Comparison of ENCODE assay signal across 10 cellular contexts in genomic region chr14:98984719-98985041, GRCh38.
DNase-seq lines count a peak whose midpoint lies in the region; ATAC-seq and TF ChIP-seq lines count a peak whose summit lies in the region.
"Had no signal": no experiment of that assay in that cellular context is flagged by ENCODE, and none has a peak within 500 bp of the region (broad histone marks: within the 10 kb centered on the region; RNA-seq: fewer than 3 reads in every experiment).

No MANE protein-coding gene starts in this region.

- no peak overlapping the region for H2BK12ac ChIP-seq in neuronal stem cell (ENCODE audit: low read length)

- H3K4me1 Mint-ChIP-seq in activated T-helper 2 cell treated with anti-CD3 and anti-CD28 coated beads, Interferon-gamma antibody, Interleukin-2, Interleukin-4, amounts not matched to agents 10 μg/mL and 5 μg/mL and 100 μg/mL, durations not matched to agents 14 hours and 24 hours and 36 hours (ENCODE audit: low read depth) = peaks cover 46% of the 10 kb centered on the region
- peaks cover 41% of the 10 kb centered on the region for H3K4me1 Mint-ChIP-seq in stimulated activated effector memory CD8-positive, alpha-beta T cell treated with anti-CD3 and anti-CD28 coated beads, Interleukin-12 subunit alpha, Interleukin-12 subunit beta, amount 100 ng/mL, for 72 hours
- H3K4me1 Mint-ChIP-seq: neural progenitor cell had no signal

- H3K79me1 ChIP-seq in neuronal stem cell (ENCODE audit: low read depth, low read length) = no peaks in the 10 kb centered on the region

- H3K4me3 Mint-ChIP-seq in activated T-helper 2 cell treated with anti-CD3 and anti-CD28 coated beads, Interferon-gamma antibody, Interleukin-2, Interleukin-4, amounts not matched to agents 10 μg/mL and 5 μg/mL and 100 μg/mL, durations not matched to agents 14 hours and 24 hours and 36 hours (ENCODE audit: low read depth) = no peak overlapping the region
- H3K4me3 Mint-ChIP-seq in stimulated activated effector memory CD8-positive, alpha-beta T cell treated with anti-CD3 and anti-CD28 coated beads, Interleukin-12 subunit alpha, Interleukin-12 subunit beta, amount 100 ng/mL, for 72 hours = peak overlapping the region; percentile 57
- H3K4me3 Mint-ChIP-seq: neural progenitor cell had no signal

- H2AK5ac ChIP-seq in neuronal stem cell (ENCODE audit: low read depth, low read length) = no peak overlapping the region

- no peak overlapping the region for H3K27ac ChIP-seq in neuronal stem cell (replicated peaks; ENCODE audit: low read length)
- H3K27ac ChIP-seq in left lung = no peak overlapping the region
- H3K27ac ChIP-seq: neural progenitor cell had no signal

- no peak overlapping the region for H3K23ac ChIP-seq in neuronal stem cell (ENCODE audit: low read depth, low read length, poor library complexity)

- H3K4me1 ChIP-seq in neuronal stem cell (ENCODE audit: control insufficient read depth in 2 of 2, insufficient read depth in 1 of 2, low read depth in 1 of 2, low read length in 2 of 2) (no peaks in the 10 kb centered on the region), left lung (no peaks in the 10 kb centered on the region)
- H3K4me1 ChIP-seq: neural progenitor cell had no signal

- H3K4me2 ChIP-seq in neuronal stem cell (ENCODE audit: insufficient read depth, low read length, poor library complexity, severe bottlenecking) = no peak overlapping the region
- H3K4me2 ChIP-seq: neural progenitor cell had no signal

- H3K18ac ChIP-seq in neuronal stem cell (ENCODE audit: low read length) = no peak overlapping the region

- no peaks in the 10 kb centered on the region for H3K27me3 Mint-ChIP-seq in activated T-helper 2 cell treated with anti-CD3 and anti-CD28 coated beads, Interferon-gamma antibody, Interleukin-2, Interleukin-4, amounts not matched to agents 10 μg/mL and 5 μg/mL and 100 μg/mL, durations not matched to agents 14 hours and 24 hours and 36 hours (ENCODE audit: low read depth)

- no peak overlapping the region for H4K8ac ChIP-seq in neuronal stem cell (ENCODE audit: low read depth, low read length)

- no peak overlapping the region for H2AFZ ChIP-seq in neuronal stem cell (ENCODE audit: low read length)
- H2AFZ ChIP-seq: neural progenitor cell had no signal

- no peak overlapping the region for H3K9ac ChIP-seq in neuronal stem cell (ENCODE audit: low read depth, low read length, poor library complexity)
- H3K9ac ChIP-seq: neural progenitor cell had no signal

- no peak overlapping the region for H2BK15ac ChIP-seq in neuronal stem cell (ENCODE audit: low read length)

- H3K9me3 Mint-ChIP-seq in activated T-helper 2 cell treated with anti-CD3 and anti-CD28 coated beads, Interferon-gamma antibody, Interleukin-2, Interleukin-4, amounts not matched to agents 10 μg/mL and 5 μg/mL and 100 μg/mL, durations not matched to agents 14 hours and 24 hours and 36 hours = peaks cover 6% of the 10 kb centered on the region
- no peaks in the 10 kb centered on the region for H3K9me3 Mint-ChIP-seq in stimulated activated effector memory CD8-positive, alpha-beta T cell treated with anti-CD3 and anti-CD28 coated beads, Interleukin-12 subunit alpha, Interleukin-12 subunit beta, amount 100 ng/mL, for 72 hours
- H3K9me3 Mint-ChIP-seq: neural progenitor cell had no signal

- H4K91ac ChIP-seq in neuronal stem cell (ENCODE audit: low read depth, low read length, poor library complexity) = no peak overlapping the region

- no peak for TF ChIP-seq CTCF in left lung (IDR thresholded peaks at IDR 0.05)

- peak; percentile 82 for DNase-seq in activated T-helper 2 cell treated with anti-CD3 and anti-CD28 coated beads, Interferon-gamma antibody, Interleukin-2, Interleukin-4, amounts not matched to agents 10 μg/mL and 5 μg/mL and 100 μg/mL, durations not matched to agents 14 hours and 24 hours and 36 hours (ENCODE audit: low spot score)
- DNase-seq in neuronal stem cell (ENCODE audit: low spot score) = no peak
- DNase-seq in stimulated activated effector memory CD8-positive, alpha-beta T cell treated with anti-CD3 and anti-CD28 coated beads, Interleukin-12 subunit alpha, Interleukin-12 subunit beta, amount 100 ng/mL, for 72 hours (ENCODE audit: low spot score in 2 of 2) = peak; percentile 43 to 69
- DNase-seq in sciatic nerve (ENCODE audit: low spot score) = no peak
- no peak for DNase-seq in NCI-H2196 treated with DMSO at 0.1 percent for 48 hours (lab: John Stamatoyannopoulos, UW; ENCODE audit: unreplicated experiment)
- no peak for DNase-seq in left lung
- DNase-seq: NCI-H187 treated with DMSO at 0.1 percent for 48 hours had no signal

- H3K27me3 ChIP-seq in neuronal stem cell (ENCODE audit: control insufficient read depth in 3 of 3, insufficient read depth in 3 of 3, low read depth in 1 of 3, low read length in 3 of 3) (no peaks in the 10 kb centered on the region), left lung (no peaks in the 10 kb centered on the region)
- H3K27me3 ChIP-seq: neural progenitor cell had no signal

- H3K27ac Mint-ChIP-seq in activated T-helper 2 cell treated with anti-CD3 and anti-CD28 coated beads, Interferon-gamma antibody, Interleukin-2, Interleukin-4, amounts not matched to agents 10 μg/mL and 5 μg/mL and 100 μg/mL, durations not matched to agents 14 hours and 24 hours and 36 hours = peak overlapping the region; percentile 89
- peak overlapping the region; percentile 88 for H3K27ac Mint-ChIP-seq in stimulated activated effector memory CD8-positive, alpha-beta T cell treated with anti-CD3 and anti-CD28 coated beads, Interleukin-12 subunit alpha, Interleukin-12 subunit beta, amount 100 ng/mL, for 72 hours
- H3K27ac Mint-ChIP-seq: neural progenitor cell had no signal

- no CpG with 5 or more reads among the region's 7 CpGs for WGBS in neuronal stem cell (ENCODE audit: extremely low coverage in 2 of 2, insufficient read length in 2 of 2, insufficient replicate concordance in 1 of 2), 2 donors

- no peaks in the 10 kb centered on the region for H3K9me3 ChIP-seq in neuronal stem cell (replicated peaks in 1 of 2; ENCODE audit: control insufficient read depth in 2 of 2, insufficient read depth in 1 of 2, low read depth in 1 of 2, low read length in 2 of 2)
- no peaks in the 10 kb centered on the region for H3K9me3 ChIP-seq in left lung

- intact Hi-C loops in activated T-helper 2 cell treated with anti-CD3 and anti-CD28 coated beads, Interferon-gamma antibody, Interleukin-2, Interleukin-4, amounts not matched to agents 10 μg/mL and 5 μg/mL and 100 μg/mL, durations not matched to agents 14 hours and 24 hours and 36 hours (cut with micrococcal nuclease) = loop anchor here (5.0 to 10.0 kb wide), 2 partner anchors 50 to 283 kb away; no protein-coding TSS in a partner anchor
- intact Hi-C loops in sciatic nerve (cut with DNase I) (no loop called here), left lung (cut with DNase I) (no loop called here)

- H3K36me3 ChIP-seq in neuronal stem cell (replicated peaks in 1 of 2; ENCODE audit: control insufficient read depth in 2 of 2, insufficient read depth in 2 of 2, low read length in 2 of 2) (no peaks in the 10 kb centered on the region), left lung (no peaks in the 10 kb centered on the region)
- H3K36me3 ChIP-seq: neural progenitor cell had no signal

- H3K4me3 ChIP-seq in neuronal stem cell (ENCODE audit: low read length in 2 of 2) (no peak overlapping the region), left lung (no peak overlapping the region)
- H3K4me3 ChIP-seq: neural progenitor cell had no signal

- peak overlapping the region; percentile 14 for H3K14ac ChIP-seq in neuronal stem cell (ENCODE audit: low read length)

- H2BK120ac ChIP-seq in neuronal stem cell (ENCODE audit: low read depth, low read length) = no peak overlapping the region

- peak; percentile 98 to 99 for ATAC-seq in activated CD4-positive, CD25-positive, alpha-beta regulatory T cell treated with anti-CD3 and anti-CD28 coated beads, Interleukin-2, amount 50 U/mL, for 24 hours
- peak; percentile 100 for ATAC-seq in stimulated activated effector memory CD8-positive, alpha-beta T cell treated with anti-CD3 and anti-CD28 coated beads, Interleukin-12 subunit alpha, Interleukin-12 subunit beta, amount 100 ng/mL, for 72 hours
- no peak for ATAC-seq in sciatic nerve
- no peak for ATAC-seq in left lung
- no peak for ATAC-seq in GM21515 (IDR thresholded peaks at IDR 0.05; ENCODE audit: unreplicated experiment)

- H2BK5ac ChIP-seq in neuronal stem cell (ENCODE audit: low read length) = no peak overlapping the region

- no peaks in the 10 kb centered on the region for H3K36me3 Mint-ChIP-seq in activated T-helper 2 cell treated with anti-CD3 and anti-CD28 coated beads, Interferon-gamma antibody, Interleukin-2, Interleukin-4, amounts not matched to agents 10 μg/mL and 5 μg/mL and 100 μg/mL, durations not matched to agents 14 hours and 24 hours and 36 hours (ENCODE audit: low read depth)
- H3K36me3 Mint-ChIP-seq in stimulated activated effector memory CD8-positive, alpha-beta T cell treated with anti-CD3 and anti-CD28 coated beads, Interleukin-12 subunit alpha, Interleukin-12 subunit beta, amount 100 ng/mL, for 72 hours = no peaks in the 10 kb centered on the region
- H3K36me3 Mint-ChIP-seq: neural progenitor cell had no signal

- no peak overlapping the region for H3K4ac ChIP-seq in neuronal stem cell (ENCODE audit: low read length)

Comparison
In these comparisons a context has a peak if more than half of its experiments do, and no peak if none do; other contexts are left out.
1. ATAC-seq: peak in activated CD4-positive, CD25-positive, alpha-beta regulatory T cell treated with anti-CD3 and anti-CD28 coated beads, Interleukin-2, amount 50 U/mL, for 24 hours (2 of 2) and stimulated activated effector memory CD8-positive, alpha-beta T cell treated with anti-CD3 and anti-CD28 coated beads, Interleukin-12 subunit alpha, Interleukin-12 subunit beta, amount 100 ng/mL, for 72 hours (single experiment); none in sciatic nerve (single experiment), left lung (single experiment) and GM21515 (single experiment).
2. DNase-seq: peak in activated T-helper 2 cell treated with anti-CD3 and anti-CD28 coated beads, Interferon-gamma antibody, Interleukin-2, Interleukin-4, amounts not matched to agents 10 μg/mL and 5 μg/mL and 100 μg/mL, durations not matched to agents 14 hours and 24 hours and 36 hours (single experiment) and stimulated activated effector memory CD8-positive, alpha-beta T cell treated with anti-CD3 and anti-CD28 coated beads, Interleukin-12 subunit alpha, Interleukin-12 subunit beta, amount 100 ng/mL, for 72 hours (2 of 2); none in neuronal stem cell (single experiment), sciatic nerve (single experiment), NCI-H2196 treated with DMSO at 0.1 percent for 48 hours (single experiment) and left lung (0 of 2).